Comparison of ENCODE assay signal across 2 cellular contexts in genomic region chr6:139496654-139497343, GRCh38.
TF ChIP-seq lines count a peak whose summit lies in the region.

No MANE protein-coding gene starts in this region.

TF ChIP-seq in K562, 482 proteins besides CTCF, POLR2A, EP300 and RAD21 (continued from another document and continues in another):
- no peak for TF ChIP-seq ID3 (CRISPR knock-in tag; IDR thresholded peaks at IDR 0.05)
- TF ChIP-seq ID3 (tag; IDR thresholded peaks at IDR 0.05), result 0 out of 2 replicates have a peak, but pooled peaks have one; percentile 40
- no peak for TF ChIP-seq MEIS2 (IDR thresholded peaks at IDR 0.05; ENCODE audit: partially characterized antibody)
- TF ChIP-seq, protein P1, sequence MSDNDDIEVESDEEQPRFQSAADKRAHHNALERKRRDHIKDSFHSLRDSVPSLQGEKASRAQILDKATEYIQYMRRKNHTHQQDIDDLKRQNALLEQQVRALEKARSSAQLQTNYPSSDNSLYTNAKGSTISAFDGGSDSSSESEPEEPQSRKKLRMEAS (CRISPR knock-in tag; IDR thresholded peaks at IDR 0.05), result no peak
- peak in 2 of 3 experiments; percentile 19 to 59 for TF ChIP-seq YY1 (IDR thresholded peaks at IDR 0.05; ENCODE audit: borderline replicate concordance in 1 of 3, control insufficient read depth in 1 of 3, extremely low read depth in 1 of 3, insufficient read depth in 3 of 3, insufficient read length in 1 of 3, insufficient replicate concordance in 2 of 3, low read depth in 1 of 3, low read length in 2 of 3)
- 0 out of 2 replicates have a peak, but pooled peaks have one; percentile 10 for TF ChIP-seq NFRKB (IDR thresholded peaks at IDR 0.05; ENCODE audit: low read depth)
- TF ChIP-seq NCOA2 (IDR thresholded peaks at IDR 0.05; ENCODE audit: partially characterized antibody in 2 of 2), result peak in 1 of 2 experiments; percentile 36
- no peak for TF ChIP-seq PPARD (CRISPR knock-in tag; IDR thresholded peaks at IDR 0.05)
- no peak for TF ChIP-seq MNT (conservative IDR thresholded peaks at IDR 0.05)
- no peak for TF ChIP-seq TEAD1 (CRISPR knock-in tag; IDR thresholded peaks at IDR 0.05)
- 0 out of 2 replicates have a peak, but pooled peaks have one; percentile 10 for TF ChIP-seq MAFG (tag; conservative IDR thresholded peaks at IDR 0.05)
- no peak for TF ChIP-seq ZNF436 (CRISPR knock-in tag; IDR thresholded peaks at IDR 0.05)
- TF ChIP-seq NFXL1 (CRISPR knock-in tag; IDR thresholded peaks at IDR 0.05), result no peak
- TF ChIP-seq, protein P2, sequence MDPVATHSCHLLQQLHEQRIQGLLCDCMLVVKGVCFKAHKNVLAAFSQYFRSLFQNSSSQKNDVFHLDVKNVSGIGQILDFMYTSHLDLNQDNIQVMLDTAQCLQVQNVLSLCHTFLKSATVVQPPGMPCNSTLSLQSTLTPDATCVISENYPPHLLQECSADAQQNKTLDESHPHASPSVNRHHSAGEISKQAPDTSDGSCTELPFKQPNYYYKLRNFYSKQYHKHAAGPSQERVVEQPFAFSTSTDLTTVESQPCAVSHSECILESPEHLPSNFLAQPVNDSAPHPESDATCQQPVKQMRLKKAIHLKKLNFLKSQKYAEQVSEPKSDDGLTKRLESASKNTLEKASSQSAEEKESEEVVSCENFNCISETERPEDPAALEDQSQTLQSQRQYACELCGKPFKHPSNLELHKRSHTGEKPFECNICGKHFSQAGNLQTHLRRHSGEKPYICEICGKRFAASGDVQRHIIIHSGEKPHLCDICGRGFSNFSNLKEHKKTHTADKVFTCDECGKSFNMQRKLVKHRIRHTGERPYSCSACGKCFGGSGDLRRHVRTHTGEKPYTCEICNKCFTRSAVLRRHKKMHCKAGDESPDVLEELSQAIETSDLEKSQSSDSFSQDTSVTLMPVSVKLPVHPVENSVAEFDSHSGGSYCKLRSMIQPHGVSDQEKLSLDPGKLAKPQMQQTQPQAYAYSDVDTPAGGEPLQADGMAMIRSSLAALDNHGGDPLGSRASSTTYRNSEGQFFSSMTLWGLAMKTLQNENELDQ (CRISPR knock-in tag; IDR thresholded peaks at IDR 0.05; ENCODE audit: borderline replicate concordance), result 0 out of 2 replicates have a peak, but pooled peaks have one; percentile 41
- peak; percentile 18; the same call in 1 of the 2 replicates for TF ChIP-seq ATF4 (CRISPR knock-in tag; IDR thresholded peaks at IDR 0.05)
- no peak for TF ChIP-seq ZNF23 (CRISPR knock-in tag; IDR thresholded peaks at IDR 0.05)
- peak; percentile 65 for TF ChIP-seq ZNF316 (IDR thresholded peaks at IDR 0.05)
- TF ChIP-seq RBBP5 (IDR thresholded peaks at IDR 0.05; ENCODE audit: borderline replicate concordance, insufficient read depth, low read length, poor library complexity, severe bottlenecking), result peak; percentile 84
- TF ChIP-seq AFF4 (CRISPR knock-in tag; IDR thresholded peaks at IDR 0.05), result no peak
- TF ChIP-seq CHD2 (IDR thresholded peaks at IDR 0.05; ENCODE audit: low read depth, low read length), result no peak

TF ChIP-seq in HepG2, 621 proteins besides CTCF, POLR2A, EP300 and RAD21 (continued from another document and continues in another):
- TF ChIP-seq AFF4 (CRISPR knock-in tag; IDR thresholded peaks at IDR 0.05), result no peak
- no peak for TF ChIP-seq YY1 (IDR thresholded peaks at IDR 0.05; ENCODE audit: insufficient read depth, insufficient replicate concordance, low read depth, low read length)
- no peak for TF ChIP-seq ZSCAN30 (CRISPR knock-in tag; IDR thresholded peaks at IDR 0.05)
- TF ChIP-seq ZNF354B (CRISPR knock-in tag; IDR thresholded peaks at IDR 0.05), result no peak
- no peak for TF ChIP-seq MLXIP (CRISPR knock-in tag; IDR thresholded peaks at IDR 0.05; ENCODE audit: borderline replicate concordance)
- TF ChIP-seq ZFP36L2 (CRISPR knock-in tag; IDR thresholded peaks at IDR 0.05), result no peak
- no peak for TF ChIP-seq ZNF33A (CRISPR knock-in tag; IDR thresholded peaks at IDR 0.05; ENCODE audit: borderline replicate concordance)
- TF ChIP-seq ZNF781 (CRISPR knock-in tag; IDR thresholded peaks at IDR 0.05; ENCODE audit: borderline replicate concordance, not compliant biosample characterization), result no peak
- TF ChIP-seq TAF15 (IDR thresholded peaks at IDR 0.05; ENCODE audit: low read depth, low read length, poor library complexity, severe bottlenecking), result no peak
- TF ChIP-seq TBX2 (CRISPR knock-in tag; IDR thresholded peaks at IDR 0.05; ENCODE audit: borderline replicate concordance), result no peak
- TF ChIP-seq, protein P3, sequence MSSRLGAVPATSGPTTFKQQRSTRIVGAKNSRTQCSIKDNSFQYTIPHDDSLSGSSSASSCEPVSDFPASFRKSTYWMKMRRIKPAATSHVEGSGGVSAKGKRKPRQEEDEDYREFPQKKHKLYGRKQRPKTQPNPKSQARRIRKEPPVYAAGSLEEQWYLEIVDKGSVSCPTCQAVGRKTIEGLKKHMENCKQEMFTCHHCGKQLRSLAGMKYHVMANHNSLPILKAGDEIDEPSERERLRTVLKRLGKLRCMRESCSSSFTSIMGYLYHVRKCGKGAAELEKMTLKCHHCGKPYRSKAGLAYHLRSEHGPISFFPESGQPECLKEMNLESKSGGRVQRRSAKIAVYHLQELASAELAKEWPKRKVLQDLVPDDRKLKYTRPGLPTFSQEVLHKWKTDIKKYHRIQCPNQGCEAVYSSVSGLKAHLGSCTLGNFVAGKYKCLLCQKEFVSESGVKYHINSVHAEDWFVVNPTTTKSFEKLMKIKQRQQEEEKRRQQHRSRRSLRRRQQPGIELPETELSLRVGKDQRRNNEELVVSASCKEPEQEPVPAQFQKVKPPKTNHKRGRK (CRISPR knock-in tag; IDR thresholded peaks at IDR 0.05), result no peak
- TF ChIP-seq MED8 (CRISPR knock-in tag; IDR thresholded peaks at IDR 0.05; ENCODE audit: insufficient replicate concordance), result no peak
- no peak for TF ChIP-seq ZNF569 (CRISPR knock-in tag; IDR thresholded peaks at IDR 0.05; ENCODE audit: borderline replicate concordance)
- TF ChIP-seq, protein P4, sequence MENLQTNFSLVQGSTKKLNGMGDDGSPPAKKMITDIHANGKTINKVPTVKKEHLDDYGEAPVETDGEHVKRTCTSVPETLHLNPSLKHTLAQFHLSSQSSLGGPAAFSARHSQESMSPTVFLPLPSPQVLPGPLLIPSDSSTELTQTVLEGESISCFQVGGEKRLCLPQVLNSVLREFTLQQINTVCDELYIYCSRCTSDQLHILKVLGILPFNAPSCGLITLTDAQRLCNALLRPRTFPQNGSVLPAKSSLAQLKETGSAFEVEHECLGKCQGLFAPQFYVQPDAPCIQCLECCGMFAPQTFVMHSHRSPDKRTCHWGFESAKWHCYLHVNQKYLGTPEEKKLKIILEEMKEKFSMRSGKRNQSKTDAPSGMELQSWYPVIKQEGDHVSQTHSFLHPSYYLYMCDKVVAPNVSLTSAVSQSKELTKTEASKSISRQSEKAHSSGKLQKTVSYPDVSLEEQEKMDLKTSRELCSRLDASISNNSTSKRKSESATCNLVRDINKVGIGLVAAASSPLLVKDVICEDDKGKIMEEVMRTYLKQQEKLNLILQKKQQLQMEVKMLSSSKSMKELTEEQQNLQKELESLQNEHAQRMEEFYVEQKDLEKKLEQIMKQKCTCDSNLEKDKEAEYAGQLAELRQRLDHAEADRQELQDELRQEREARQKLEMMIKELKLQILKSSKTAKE (CRISPR knock-in tag; IDR thresholded peaks at IDR 0.05; ENCODE audit: borderline replicate concordance), result no peak
- peak; percentile 19 to 32; a peak in 1 of 4 replicates for TF ChIP-seq MAFK (conservative IDR thresholded peaks at IDR 0.05 in 1 of 2, IDR thresholded peaks at IDR 0.05 in 1 of 2; ENCODE audit: low read length in 2 of 2)
- TF ChIP-seq TBL1XR1 (IDR thresholded peaks at IDR 0.05; ENCODE audit: borderline replicate concordance, low read length, partially characterized antibody), result no peak
- no peak for TF ChIP-seq ZNF766 (CRISPR knock-in tag; IDR thresholded peaks at IDR 0.05; ENCODE audit: borderline replicate concordance)
- TF ChIP-seq MAFF (IDR thresholded peaks at IDR 0.05; ENCODE audit: low read depth, low read length), result 0 out of 2 replicates have a peak, but pooled peaks have one; percentile 11
- no peak for TF ChIP-seq SMAD1 (CRISPR knock-in tag; IDR thresholded peaks at IDR 0.05; ENCODE audit: borderline replicate concordance, low read depth)
- peak; percentile 18; the same call in 1 of the 2 replicates for TF ChIP-seq ZFX (CRISPR knock-in tag; IDR thresholded peaks at IDR 0.05; ENCODE audit: low read depth)
- no peak for TF ChIP-seq GLI4 (CRISPR knock-in tag; IDR thresholded peaks at IDR 0.05; ENCODE audit: borderline replicate concordance)
- TF ChIP-seq GLMP (CRISPR knock-in tag; IDR thresholded peaks at IDR 0.05; ENCODE audit: borderline replicate concordance), result no peak
- no peak for TF ChIP-seq ZNF607 (CRISPR knock-in tag; IDR thresholded peaks at IDR 0.05; ENCODE audit: borderline replicate concordance)
- no peak for TF ChIP-seq JUN (CRISPR knock-in tag; IDR thresholded peaks at IDR 0.05)
- TF ChIP-seq PCBP1 (IDR thresholded peaks at IDR 0.05; ENCODE audit: borderline replicate concordance, low read depth, low read length), result no peak
- TF ChIP-seq NONO (IDR thresholded peaks at IDR 0.05), result no peak
- no peak for TF ChIP-seq NONO (CRISPR knock-in tag; conservative IDR thresholded peaks at IDR 0.05)
- no peak for TF ChIP-seq NPAS2 (CRISPR knock-in tag; IDR thresholded peaks at IDR 0.05; ENCODE audit: borderline replicate concordance)
- no peak for TF ChIP-seq HNRNPK (IDR thresholded peaks at IDR 0.05; ENCODE audit: low read depth, low read length, poor library complexity, severe bottlenecking)
- TF ChIP-seq ZFP90 (CRISPR knock-in tag; IDR thresholded peaks at IDR 0.05; ENCODE audit: borderline replicate concordance), result no peak
- no peak for TF ChIP-seq TCF12 (IDR thresholded peaks at IDR 0.05)
- TF ChIP-seq TCF12 (CRISPR knock-in tag; IDR thresholded peaks at IDR 0.05), result no peak
